In genomic region chr9:70258692-70259511, GRCh38 we compare ENCODE assay signal across 1 cellular context.
TF ChIP-seq lines count a peak whose summit lies in the region.

TSS of gene SMC5 (plus strand) at chr9:70258978. CDS start at chr9:70259079, 101 bp downstream.

TF ChIP-seq in HepG2, 621 proteins besides CTCF, POLR2A, EP300 and RAD21 (continued from another document and continues in another):
- TF ChIP-seq FOXJ3 (CRISPR knock-in tag; IDR thresholded peaks at IDR 0.05; ENCODE audit: borderline replicate concordance): no peak
- TF ChIP-seq HNRNPLL (IDR thresholded peaks at IDR 0.05; ENCODE audit: low read depth, low read length, poor library complexity, severe bottlenecking): peak; percentile 65
- no peak for TF ChIP-seq ZBTB37 (CRISPR knock-in tag; IDR thresholded peaks at IDR 0.05)
- TF ChIP-seq ISX (CRISPR knock-in tag; conservative IDR thresholded peaks at IDR 0.05): peak; percentile 20; the same call in 1 of the 2 replicates
- peak; percentile 76 for TF ChIP-seq THAP11 (CRISPR knock-in tag; IDR thresholded peaks at IDR 0.05)
- TF ChIP-seq ATF7-NPFF (CRISPR knock-in tag; IDR thresholded peaks at IDR 0.05; ENCODE audit: low read depth): peak; percentile 81; the same call in 1 of the 2 replicates
- peak; percentile 67 for TF ChIP-seq SP5 (CRISPR knock-in tag; IDR thresholded peaks at IDR 0.05; ENCODE audit: borderline replicate concordance, low read depth)
- peak; percentile 99 for TF ChIP-seq ZNF687 (CRISPR knock-in tag; IDR thresholded peaks at IDR 0.05)
- no peak for TF ChIP-seq ARID3A (IDR thresholded peaks at IDR 0.05; ENCODE audit: low read depth, low read length)
- TF ChIP-seq ZC3H13 (CRISPR knock-in tag; IDR thresholded peaks at IDR 0.05): peak; percentile 94
- no peak for TF ChIP-seq ZNF263 (CRISPR knock-in tag; IDR thresholded peaks at IDR 0.05)
- no peak for TF ChIP-seq ZMYM2 (CRISPR knock-in tag; IDR thresholded peaks at IDR 0.05)
- TF ChIP-seq ATAD3A (CRISPR knock-in tag; IDR thresholded peaks at IDR 0.05): no peak
- no peak for TF ChIP-seq ZMAT5 (CRISPR knock-in tag; IDR thresholded peaks at IDR 0.05; ENCODE audit: borderline replicate concordance, low read depth)
- no peak for TF ChIP-seq MED13 (CRISPR knock-in tag; IDR thresholded peaks at IDR 0.05)
- no peak for TF ChIP-seq RARG (CRISPR knock-in tag; IDR thresholded peaks at IDR 0.05; ENCODE audit: low read depth)
- 0 out of 2 replicates have a peak, but pooled peaks have one; percentile 58 for TF ChIP-seq ZSCAN30 (CRISPR knock-in tag; IDR thresholded peaks at IDR 0.05)
- no peak; the same call in 1 of the 2 replicates for TF ChIP-seq ZFP90 (CRISPR knock-in tag; IDR thresholded peaks at IDR 0.05; ENCODE audit: borderline replicate concordance)
- TF ChIP-seq MBD4 (IDR thresholded peaks at IDR 0.05; ENCODE audit: borderline replicate concordance, low read length): no peak
- TF ChIP-seq ZBTB38 (CRISPR knock-in tag; IDR thresholded peaks at IDR 0.05): peak; percentile 90; the same call in 1 of the 2 replicates
- TF ChIP-seq FOXM1 (CRISPR knock-in tag; IDR thresholded peaks at IDR 0.05): no peak
- TF ChIP-seq TIGD3 (CRISPR knock-in tag; IDR thresholded peaks at IDR 0.05; ENCODE audit: borderline replicate concordance): no peak
- TF ChIP-seq IKZF1 (IDR thresholded peaks at IDR 0.05): no peak
- TF ChIP-seq ZBTB14 (CRISPR knock-in tag; IDR thresholded peaks at IDR 0.05): peak; percentile 96
- 0 out of 2 replicates have a peak, but pooled peaks have one; percentile 8 for TF ChIP-seq HOXD1 (CRISPR knock-in tag; IDR thresholded peaks at IDR 0.05)
- TF ChIP-seq ZNF350 (CRISPR knock-in tag; IDR thresholded peaks at IDR 0.05; ENCODE audit: borderline replicate concordance, low read depth): peak; percentile 70; the same call in 1 of the 2 replicates
- no peak; the same call in 1 of the 2 replicates for TF ChIP-seq CENPBD1 (CRISPR knock-in tag; IDR thresholded peaks at IDR 0.05; ENCODE audit: borderline replicate concordance, low read depth)
- peak; percentile 50; the same call in 1 of the 2 replicates for TF ChIP-seq BRD4 (CRISPR knock-in tag; IDR thresholded peaks at IDR 0.05)
- TF ChIP-seq ZFP91 (CRISPR knock-in tag; IDR thresholded peaks at IDR 0.05; ENCODE audit: borderline replicate concordance): peak; percentile 91
- peak; percentile 74; the same call in 1 of the 2 replicates for TF ChIP-seq ZNF614 (CRISPR knock-in tag; IDR thresholded peaks at IDR 0.05; ENCODE audit: borderline replicate concordance)
- TF ChIP-seq ZFAT (CRISPR knock-in tag; conservative IDR thresholded peaks at IDR 0.05): no peak
- 0 out of 2 replicates have a peak, but pooled peaks have one; percentile 34 for TF ChIP-seq ZNF773 (CRISPR knock-in tag; IDR thresholded peaks at IDR 0.05; ENCODE audit: borderline replicate concordance)
- no peak for TF ChIP-seq GPBP1L1 (CRISPR knock-in tag; IDR thresholded peaks at IDR 0.05)
- peak; percentile 74; the same call in 1 of the 2 replicates for TF ChIP-seq ZGPAT (CRISPR knock-in tag; IDR thresholded peaks at IDR 0.05)
- peak; percentile 67; the same call in 1 of the 2 replicates for TF ChIP-seq BRF2 (CRISPR knock-in tag; IDR thresholded peaks at IDR 0.05)
- TF ChIP-seq NR2F6 (IDR thresholded peaks at IDR 0.05): no peak
- TF ChIP-seq NR2F6 (CRISPR knock-in tag; IDR thresholded peaks at IDR 0.05): no peak
- TF ChIP-seq ZNF282 (IDR thresholded peaks at IDR 0.05; ENCODE audit: partially characterized antibody): no peak
- peak; percentile 86 for TF ChIP-seq TAF1 (CRISPR knock-in tag; IDR thresholded peaks at IDR 0.05)
- peak; percentile 35 for TF ChIP-seq YEATS2 (CRISPR knock-in tag; IDR thresholded peaks at IDR 0.05; ENCODE audit: borderline replicate concordance)
- TF ChIP-seq PCBP1 (IDR thresholded peaks at IDR 0.05; ENCODE audit: borderline replicate concordance, low read depth, low read length): no peak
